22 cellular contexts compared by ENCODE assay signal in the genomic region with DNA sequence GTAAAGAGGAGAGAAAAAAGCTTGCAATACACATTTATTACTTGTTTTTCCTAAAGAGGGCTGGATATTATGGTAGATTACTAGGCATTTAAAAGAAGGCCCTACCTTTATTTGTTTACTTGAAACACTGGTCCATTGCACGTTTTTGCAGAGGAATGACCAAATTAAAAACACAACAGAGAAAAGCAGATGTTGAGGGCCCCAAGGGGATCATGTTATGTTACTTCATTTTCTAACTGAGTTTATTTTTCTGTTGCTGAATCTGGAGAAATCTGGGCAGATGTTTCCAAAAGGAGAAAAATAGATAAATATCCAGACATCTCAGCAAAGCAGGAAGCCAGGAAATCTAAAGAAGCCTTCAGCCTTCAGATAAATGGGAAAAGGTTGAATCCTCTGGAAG.
DNase-seq lines count a peak whose midpoint lies in the region; ATAC-seq and TF ChIP-seq lines count a peak whose summit lies in the region.
"Had no signal": no experiment of that assay in that cellular context is flagged by ENCODE, and none has a peak within 500 bp of the region (broad histone marks: within the 10 kb centered on the region; RNA-seq: fewer than 3 reads in every experiment).

No MANE protein-coding gene starts in this region.

- peaks cover 12% of the 10 kb centered on the region for H3K9me3 Mint-ChIP-seq in nephron progenitor cell
- peaks cover 1% of the 10 kb centered on the region for H3K9me3 Mint-ChIP-seq in osteocyte (ENCODE audit: unreplicated experiment)
- no peaks in the 10 kb centered on the region for H3K9me3 Mint-ChIP-seq in CD4-positive, alpha-beta T cell

- DNase-seq in AG09319 (ENCODE audit: extremely low read depth, low read depth) (peak; percentile 2), IMR-90 (no peak), fibroblast of peridontal ligament (ENCODE audit: extremely low read depth) (peak; percentile 27), nephron progenitor cell (no peak), osteocyte (ENCODE audit: extremely low spot score, unreplicated experiment) (no peak), SIG-M5 (lab: John Stamatoyannopoulos, UW) (no peak)
- DNase-seq in activated effector memory CD4-positive, alpha-beta T cell treated with anti-CD3 and anti-CD28 coated beads, Interleukin-2, amount 50 U/mL, for 16 hours = no peak
- no peak for DNase-seq in CD4-positive, alpha-beta T cell
- DNase-seq: CD4-positive, CD25-positive, alpha-beta regulatory T cell; COR-L47; DMS79; H7; KG1; NCI-H1105; NCI-H146; NCI-H2029; NCI-H2227 treated with DMSO at 0.1 percent for 48 hours; NCI-H510A treated with DMSO at 0.1 percent for 48 hours; OCI-M1 had no signal

- no peak overlapping the region for H3K23ac ChIP-seq in IMR-90 (ENCODE audit: low read depth, low read length)

- no peak overlapping the region; the same call in 1 of the 2 replicates for H2BK20ac ChIP-seq in IMR-90 (ENCODE audit: low read depth, low read length)

- peaks cover 2% of the 10 kb centered on the region; the same call in 1 of the 2 replicates for H3K9me1 ChIP-seq in IMR-90 (ENCODE audit: insufficient read depth, low read length)

- H3K4me3 Mint-ChIP-seq in nephron progenitor cell (no peak overlapping the region), osteocyte (ENCODE audit: unreplicated experiment) (no peak overlapping the region)
- no peak overlapping the region for H3K4me3 Mint-ChIP-seq in CD4-positive, alpha-beta T cell
- H3K4me3 Mint-ChIP-seq: CD4-positive, CD25-positive, alpha-beta regulatory T cell had no signal

- H3K4me1 Mint-ChIP-seq in nephron progenitor cell = peaks cover 32% of the 10 kb centered on the region
- H3K4me1 Mint-ChIP-seq in osteocyte (ENCODE audit: unreplicated experiment) = peaks cover 4% of the 10 kb centered on the region
- no peaks in the 10 kb centered on the region for H3K4me1 Mint-ChIP-seq in CD4-positive, alpha-beta T cell (ENCODE audit: low read depth)
- H3K4me1 Mint-ChIP-seq: CD4-positive, CD25-positive, alpha-beta regulatory T cell had no signal

- no CpG with 5 or more reads among the region's 1 CpG for WGBS in IMR-90 (ENCODE audit: extremely low coverage in 2 of 2, insufficient read length in 1 of 2), 2 experiments

- H2AK9ac ChIP-seq in IMR-90 (replicated peaks; ENCODE audit: low read depth, low read length, poor library complexity) = no peak overlapping the region

- peak overlapping the region; percentile 60 for H3K27ac Mint-ChIP-seq in nephron progenitor cell
- H3K27ac Mint-ChIP-seq in osteocyte (ENCODE audit: unreplicated experiment) = no peak overlapping the region
- H3K27ac Mint-ChIP-seq in CD4-positive, alpha-beta T cell = no peak overlapping the region
- H3K27ac Mint-ChIP-seq: CD4-positive, CD25-positive, alpha-beta regulatory T cell had no signal

- CTCF ChIA-PET in IMR-90 (lab: Yijun Ruan, JAX) = no interaction called here
- CTCF ChIA-PET in CD4-positive, alpha-beta T cell (lab: Charles Lee) = interaction anchor here (0.7 kb wide), 1 partner anchor 1425 kb away, joined by 3 read pairs; no protein-coding TSS in a partner anchor

- no peaks in the 10 kb centered on the region for H3K9me3 ChIP-seq in IMR-90 (ENCODE audit: control insufficient read depth, insufficient read depth, low read length)
- H3K9me3 ChIP-seq in CD4-positive, alpha-beta T cell (ENCODE audit: control insufficient read depth, low read length) = no peaks in the 10 kb centered on the region
- H3K9me3 ChIP-seq: A549 had no signal

- H3K27ac ChIP-seq in IMR-90 (ENCODE audit: insufficient read depth, low read length) = no peak overlapping the region
- H3K27ac ChIP-seq in CD4-positive, alpha-beta T cell (ENCODE audit: low read depth, low read length) = no peak overlapping the region
- H3K27ac ChIP-seq: A549 had no signal

- H2AK5ac ChIP-seq in IMR-90 (ENCODE audit: low read depth, low read length) = no peak overlapping the region; the same call in 1 of the 2 replicates

- H2AFZ ChIP-seq in IMR-90 (replicated peaks; ENCODE audit: low read length, poor library complexity) = no peak overlapping the region

- no peak overlapping the region for H2BK15ac ChIP-seq in IMR-90 (ENCODE audit: low read depth, low read length)

- H3K4me2 ChIP-seq in IMR-90 (ENCODE audit: low read depth, low read length) = no peak overlapping the region; the same call in 1 of the 2 replicates
- H3K4me2 ChIP-seq: A549 had no signal

- H3K36me3 Mint-ChIP-seq in nephron progenitor cell (ENCODE audit: low read depth) (peaks cover 10% of the 10 kb centered on the region), osteocyte (ENCODE audit: unreplicated experiment) (no peaks in the 10 kb centered on the region)
- H3K36me3 Mint-ChIP-seq in CD4-positive, alpha-beta T cell (ENCODE audit: low read depth) = no peaks in the 10 kb centered on the region
- H3K36me3 Mint-ChIP-seq: CD4-positive, CD25-positive, alpha-beta regulatory T cell had no signal

- H3K36me3 ChIP-seq in IMR-90 (ENCODE audit: control insufficient read depth, insufficient read depth, low read length) = no peaks in the 10 kb centered on the region

- no peak overlapping the region for H3K56ac ChIP-seq in IMR-90 (ENCODE audit: extremely low read depth, insufficient read depth, low read length)

- no peak overlapping the region for H3K4me3 ChIP-seq in IMR-90 (ENCODE audit: insufficient read depth, low read depth, low read length)
- H3K4me3 ChIP-seq: A549 had no signal

- POLR2A ChIA-PET in IMR-90 (lab: Charles Lee; ENCODE audit: unreplicated experiment) = no interaction called here
- POLR2A ChIA-PET in CD4-positive, alpha-beta T cell (lab: Charles Lee) = no interaction called here

- no peak; the same call in 1 of the 2 replicates for ATAC-seq in IMR-90 (ENCODE audit: low read depth)
- no peak for ATAC-seq in CD4-positive, alpha-beta T cell (ENCODE audit: poor library complexity)
- ATAC-seq: A549, HepG2, Right ventricle myocardium inferior had no signal

- no peak for TF ChIP-seq POLR2A in IMR-90 (IDR thresholded peaks at IDR 0.05; ENCODE audit: low read depth, low read length)

- dilution Hi-C loops in IMR-90 (cut with HindIII; ENCODE audit: low sequenced_read_pairs, unreplicated experiment) = no loop called here

- no peak overlapping the region for H2BK5ac ChIP-seq in IMR-90 (ENCODE audit: low read depth, low read length, poor library complexity, severe bottlenecking)

- intact Hi-C loops in IMR-90 (cut with micrococcal nuclease) = no loop called here
- intact Hi-C loops in CD4-positive, alpha-beta T cell (cut with DNase I, micrococcal nuclease) = no loop called here

- no peak overlapping the region; a peak in 1 of 4 replicates for H4K8ac ChIP-seq in IMR-90 (ENCODE audit: low read depth in 2 of 2, low read length in 2 of 2)

- 0 out of 2 replicates have a peak overlapping the region, but pooled peaks have one; percentile 16 for H3K4ac ChIP-seq in IMR-90 (ENCODE audit: low read depth, low read length)

- no peaks in the 10 kb centered on the region for H3K79me1 ChIP-seq in IMR-90 (ENCODE audit: low read depth in 1 of 2, low read length in 2 of 2)

- no peaks in the 10 kb centered on the region for H4K20me1 ChIP-seq in IMR-90 (ENCODE audit: insufficient read depth, low read length)

- no peak overlapping the region for H4K91ac ChIP-seq in IMR-90 (ENCODE audit: insufficient read depth, low read depth, low read length)

- H3K27me3 Mint-ChIP-seq in nephron progenitor cell (ENCODE audit: low read depth, poor library complexity) = no peaks in the 10 kb centered on the region
- H3K27me3 Mint-ChIP-seq in osteocyte (ENCODE audit: unreplicated experiment) = no peaks in the 10 kb centered on the region
- H3K27me3 Mint-ChIP-seq in CD4-positive, alpha-beta T cell = no peaks in the 10 kb centered on the region
- H3K27me3 Mint-ChIP-seq: CD4-positive, CD25-positive, alpha-beta regulatory T cell had no signal

- no peak for TF ChIP-seq RAD21 in IMR-90 (IDR thresholded peaks at IDR 0.05; ENCODE audit: low read length)

- H3K9ac ChIP-seq in IMR-90 (ENCODE audit: low read depth, low read length) = no peak overlapping the region

- H4K5ac ChIP-seq in IMR-90 (ENCODE audit: low read depth, low read length) = no peak overlapping the region

- no peak overlapping the region for H3K14ac ChIP-seq in IMR-90 (replicated peaks; ENCODE audit: low read depth, low read length)

- in situ Hi-C loops in IMR-90 (cut with MboI; ENCODE audit: low sequenced_read_pairs) = no loop called here

- no peaks in the 10 kb centered on the region for H3K27me3 ChIP-seq in IMR-90 (ENCODE audit: control insufficient read depth, insufficient read depth, low read length)
- no peaks in the 10 kb centered on the region for H3K27me3 ChIP-seq in CD4-positive, alpha-beta T cell (ENCODE audit: control insufficient read depth, insufficient read depth, low read length)

- H3K4me1 ChIP-seq in IMR-90 (ENCODE audit: control insufficient read depth, insufficient read depth, low read length) = peaks cover 5% of the 10 kb centered on the region
- H3K4me1 ChIP-seq: A549 had no signal

- no peak for TF ChIP-seq CTCF in AG09319 (IDR thresholded peaks at IDR 0.05; ENCODE audit: low read depth, low read length)
- no peak for TF ChIP-seq CTCF in IMR-90 (conservative IDR thresholded peaks at IDR 0.05; ENCODE audit: low read depth, low read length)
- TF ChIP-seq CTCF in nephron progenitor cell (IDR thresholded peaks at IDR 0.05) = no peak
- TF ChIP-seq CTCF in osteocyte (IDR thresholded peaks at IDR 0.05) = no peak
- no peak for TF ChIP-seq CTCF in CD4-positive, alpha-beta T cell (IDR thresholded peaks at IDR 0.05)

- BruUV-seq in IMR-90 (replicated peaks; lab: Mats Ljungman, UMichigan) = no TSS peak

- no peak overlapping the region for H2BK120ac ChIP-seq in IMR-90 (ENCODE audit: low read depth, low read length)

- H3K18ac ChIP-seq in IMR-90 (ENCODE audit: low read depth, low read length) = no peak overlapping the region

TF ChIP-seq in IMR-90, 13 proteins besides CTCF, POLR2A, EP300 and RAD21:
- no peak for TF ChIP-seq MAFK (IDR thresholded peaks at IDR 0.05; ENCODE audit: low read depth, low read length)

Comparison
In these comparisons a context has a peak if more than half of its experiments do, and no peak if none do; other contexts are left out.
1. DNase-seq: peak in AG09319 (single experiment) and fibroblast of peridontal ligament (single experiment); none in IMR-90 (single experiment), nephron progenitor cell (single experiment), osteocyte (single experiment), SIG-M5 (single experiment), activated effector memory CD4-positive, alpha-beta T cell treated with anti-CD3 and anti-CD28 coated beads, Interleukin-2, amount 50 U/mL, for 16 hours (single experiment) and CD4-positive, alpha-beta T cell (0 of 10).